ENCODE assay signal across 1 cellular context in the genomic region with DNA sequence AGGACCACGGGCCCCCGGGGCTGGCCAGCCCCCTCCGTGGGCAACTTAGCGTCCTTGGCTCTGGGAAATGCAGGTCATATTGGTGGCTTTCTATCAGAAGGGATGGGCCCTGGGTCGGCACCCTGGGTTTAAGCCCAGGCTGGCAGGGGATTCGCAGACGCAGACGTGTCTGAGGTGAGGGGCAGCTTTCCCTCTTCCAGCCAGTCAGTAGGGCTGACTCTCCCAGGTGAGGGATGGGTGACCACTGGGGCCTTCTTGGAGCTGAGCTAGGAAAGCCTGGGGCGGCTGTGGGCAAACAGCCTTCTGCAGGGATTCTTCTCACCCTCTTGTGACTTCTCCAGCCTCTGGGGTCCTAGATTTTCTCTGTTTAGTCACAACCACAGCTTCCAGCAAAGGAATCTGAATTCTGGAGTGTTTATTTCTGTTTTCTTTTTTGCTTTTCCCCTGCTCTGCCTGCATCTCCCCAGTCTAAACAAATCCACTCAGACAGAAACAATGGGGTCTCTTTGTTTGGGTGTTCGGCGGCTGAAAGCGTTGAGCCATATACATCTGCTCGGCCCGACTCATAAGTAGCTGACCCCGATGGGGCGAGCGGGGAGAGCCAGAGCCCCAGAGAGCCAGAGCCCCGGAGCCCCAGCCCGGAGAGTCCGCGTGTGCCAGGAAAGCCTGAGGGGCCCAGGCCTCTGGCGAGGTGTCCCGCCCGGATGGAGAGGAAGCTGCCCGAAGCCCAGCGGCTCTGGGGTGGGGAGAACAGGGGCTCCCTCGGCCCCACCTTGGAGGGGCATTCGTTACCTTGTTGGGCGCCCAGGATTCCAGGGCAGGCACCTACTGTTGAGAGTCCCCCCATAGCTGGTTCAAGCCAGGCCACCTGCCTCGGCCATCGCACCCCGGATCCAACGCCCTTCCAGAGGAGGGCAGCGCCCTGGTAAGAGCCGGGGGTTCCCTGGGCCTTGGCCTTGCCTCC.
TF ChIP-seq lines count a peak whose summit lies in the region.

No MANE protein-coding gene starts in this region.

TF ChIP-seq in HepG2, 621 proteins besides CTCF, POLR2A, EP300 and RAD21:
- TF ChIP-seq CREB1 (IDR thresholded peaks at IDR 0.05) (no peak), CREB1 (CRISPR knock-in tag; IDR thresholded peaks at IDR 0.05) (no peak), KMT2A (CRISPR knock-in tag; IDR thresholded peaks at IDR 0.05) (0 out of 2 replicates have a peak, but pooled peaks have one; percentile 22)
